Comparison of ENCODE assay signal across 7 cellular contexts in genomic region chr12:9354009-9354754, GRCh38.
DNase-seq lines count a peak whose midpoint lies in the region; ATAC-seq, FAIRE-seq and TF ChIP-seq lines count a peak whose summit lies in the region.
"Not testable (repeated sequence)": the region's sequence is repeated elsewhere in the genome, so short reads cannot be mapped to it uniquely, and the experiment has no call there.

No MANE protein-coding gene starts in this region.

- not testable (repeated sequence) for H3K79me2 ChIP-seq in hepatocyte

- H3K4me1 Mint-ChIP-seq in activated T-cell treated with anti-CD3 and anti-CD28 coated beads, Interleukin-2, amount 50 U/mL, for 4 hours (ENCODE audit: low read depth) = not testable (repeated sequence)

- not testable (repeated sequence) for TF ChIP-seq CTCF in A549 (IDR thresholded peaks at IDR 0.05); HEK293 (tag by site-specific recombination; IDR thresholded peaks at IDR 0.05); bronchial epithelial cell (IDR thresholded peaks at IDR 0.05; ENCODE audit: insufficient read depth, low read length, severe bottlenecking); hepatocyte (IDR thresholded peaks at IDR 0.05; ENCODE audit: poor library complexity)

- not testable (repeated sequence) for H3K4me1 ChIP-seq in A549; HEK293 (ENCODE audit: control insufficient read depth, insufficient read depth, low read length); hepatocyte (ENCODE audit: insufficient read depth)

- CTCF ChIA-PET in A549 (lab: Yijun Ruan, JAX) (interaction anchor here (1.2 kb wide), 1 partner anchor 23 kb away, joined by 3 read pairs; no protein-coding TSS in a partner anchor), HEK293 (lab: Yijun Ruan, JAX) (interaction anchor here (0.6 to 1.1 kb wide), 2 partner anchors 23 to 371 kb away, joined by 3 read pairs; no protein-coding TSS in a partner anchor)

- not testable (repeated sequence) for H3K27me3 ChIP-seq in bronchial epithelial cell (ENCODE audit: control insufficient read depth, insufficient read depth, low read length); hepatocyte

- not testable (repeated sequence) for TF ChIP-seq RAD21 in A549 (conservative IDR thresholded peaks at IDR 0.05 in 1 of 2, IDR thresholded peaks at IDR 0.05 in 1 of 2)

- H3K4me3 ChIP-seq in A549; HEK293 (ENCODE audit: low read depth, low read length); bronchial epithelial cell (ENCODE audit: low read depth, low read length); hepatocyte: not testable (repeated sequence)

- H3K4me3 Mint-ChIP-seq in activated T-cell treated with anti-CD3 and anti-CD28 coated beads, Interleukin-2, amount 50 U/mL, for 4 hours = not testable (repeated sequence)

- H4K20me1 ChIP-seq in hepatocyte (ENCODE audit: insufficient read depth, poor library complexity, severe bottlenecking) = not testable (repeated sequence)

- H3K36me3 ChIP-seq in HEK293 (ENCODE audit: control insufficient read depth in 2 of 2, insufficient read depth in 1 of 2, low read length in 2 of 2); bronchial epithelial cell (ENCODE audit: control insufficient read depth, insufficient read depth, low read length); hepatocyte (replicated peaks; ENCODE audit: insufficient read depth, low read depth): not testable (repeated sequence)

- H3K9me3 ChIP-seq in A549 = peaks cover 21% of the 10 kb centered on the region
- H3K9me3 ChIP-seq in HEK293 (ENCODE audit: control insufficient read depth, insufficient read depth, low read depth, low read length); hepatocyte (ENCODE audit: low read depth): not testable (repeated sequence)

- H3K27me3 Mint-ChIP-seq in activated T-cell treated with anti-CD3 and anti-CD28 coated beads, Interleukin-2, amount 50 U/mL, for 4 hours (ENCODE audit: low read depth) = not testable (repeated sequence)

- not testable (repeated sequence) for H3K27ac ChIP-seq in A549; HEK293 (ENCODE audit: extremely low read depth, low read depth, low read length)
- peak overlapping the region; percentile 95 for H3K27ac ChIP-seq in hepatocyte

- 29% methylated on average over 4 of the region's 4 CpGs for WGBS in A549 (ENCODE audit: missing lambda C conversion rate)
- 60% methylated on average over 4 of the region's 4 CpGs for WGBS in hepatocyte (ENCODE audit: low lambda C conversion rate, missing lambda C conversion rate)

- H3K36me3 Mint-ChIP-seq in activated T-cell treated with anti-CD3 and anti-CD28 coated beads, Interleukin-2, amount 50 U/mL, for 4 hours (ENCODE audit: insufficient read depth) = not testable (repeated sequence)

- peaks cover 13% of the 10 kb centered on the region for H3K9me3 Mint-ChIP-seq in activated T-cell treated with anti-CD3 and anti-CD28 coated beads, Interleukin-2, amount 50 U/mL, for 4 hours

- not testable (repeated sequence) for ATAC-seq in A549
- ATAC-seq in activated T-cell treated with anti-CD3 and anti-CD28 coated beads, Interleukin-2, amount 50 U/mL, for 4 hours = peak; percentile 86

- not testable (repeated sequence) for H3K4me2 ChIP-seq in A549, hepatocyte

- TF ChIP-seq EP300 in A549 (IDR thresholded peaks at IDR 0.05) = not testable (repeated sequence)

- FAIRE-seq in A549 (lab: Jason Lieb, UNC); bronchial epithelial cell (lab: Jason Lieb, UNC): not testable (repeated sequence)

- not testable (repeated sequence) for DNase-seq in A549 (ENCODE audit: low read depth in 1 of 2, low spot score in 1 of 2); activated T-cell treated with anti-CD3 and anti-CD28 coated beads, Interleukin-2, amount 50 U/mL, for 4 hours
- DNase-seq in SW480 (ENCODE audit: low spot score) (peak; percentile 63), bronchial epithelial cell (ENCODE audit: low read depth) (peak; percentile 49), hepatocyte (ENCODE audit: low spot score) (peak; percentile 66)
- peak; percentile 37 for DNase-seq in stimulated activated CD4-positive, alpha-beta T cell treated with anti-CD3 and anti-CD28 coated beads, Interleukin-15, amount 100 ng/mL, for 24 hours

- not testable (repeated sequence) for H2AFZ ChIP-seq in hepatocyte

- H3K9me2 ChIP-seq in hepatocyte (replicated peaks; ENCODE audit: insufficient read depth) = not testable (repeated sequence)

- POLR2A ChIA-PET in A549 (lab: Yijun Ruan, JAX) = not testable (repeated sequence)
- POLR2A ChIA-PET in HEK293 (lab: Yijun Ruan, JAX) = interaction anchor here (0.7 kb wide), 1 partner anchor 27 kb away, joined by 3 read pairs; no protein-coding TSS in a partner anchor

- not testable (repeated sequence) for TF ChIP-seq POLR2A in A549 (IDR thresholded peaks at IDR 0.05; ENCODE audit: low read length)

TF ChIP-seq in A549, 52 proteins besides CTCF, POLR2A, EP300 and RAD21:
- TF ChIP-seq FOSL2 (IDR thresholded peaks at IDR 0.05) = not testable (repeated sequence)
- TF ChIP-seq FOSL2 (CRISPR knock-in tag; IDR thresholded peaks at IDR 0.05) = peak; percentile 64

TF ChIP-seq in HEK293, 187 proteins besides CTCF, POLR2A, EP300 and RAD21:
- TF ChIP-seq KLF8 (tag by site-specific recombination; IDR thresholded peaks at IDR 0.05) (peak; percentile 73; the same call in 1 of the 2 replicates), ZNF555 (tag by site-specific recombination; conservative IDR thresholded peaks at IDR 0.05) (0 out of 2 replicates have a peak, but pooled peaks have one; percentile 11), SP3 (tag by site-specific recombination; IDR thresholded peaks at IDR 0.05) (peak; percentile 50), ZNF561 (tag by site-specific recombination; IDR thresholded peaks at IDR 0.05; ENCODE audit: borderline replicate concordance) (0 out of 2 replicates have a peak, but pooled peaks have one; percentile 25), ZNF26 (tag by site-specific recombination; IDR thresholded peaks at IDR 0.05) (peak; percentile 25; the same call in 1 of the 2 replicates), TRIM28 (IDR thresholded peaks at IDR 0.05; ENCODE audit: borderline replicate concordance, low read length) (peak; percentile 57; the same call in 1 of the 2 replicates), ZBTB21 (tag by site-specific recombination; IDR thresholded peaks at IDR 0.05) (peak; percentile 34; the same call in 1 of the 2 replicates), ZNF366 (tag by site-specific recombination; conservative IDR thresholded peaks at IDR 0.05) (peak; percentile 47), ZNF398 (tag by site-specific recombination; IDR thresholded peaks at IDR 0.05) (peak; percentile 55; the same call in 1 of the 2 replicates), ZNF184 (tag by site-specific recombination; IDR thresholded peaks at IDR 0.05) (0 out of 2 replicates have a peak, but pooled peaks have one; percentile 32), ZNF629 (tag by site-specific recombination; IDR thresholded peaks at IDR 0.05) (peak; percentile 30; the same call in 1 of the 2 replicates), SETDB1 (IDR thresholded peaks at IDR 0.05; ENCODE audit: insufficient read length, low read length) (peak; percentile 95), SP7 (tag by site-specific recombination; IDR thresholded peaks at IDR 0.05) (0 out of 2 replicates have a peak, but pooled peaks have one; percentile 31), ZNF24 (tag by site-specific recombination; IDR thresholded peaks at IDR 0.05) (peak; percentile 59; the same call in 1 of the 2 replicates), RBAK (tag by site-specific recombination; IDR thresholded peaks at IDR 0.05) (0 out of 2 replicates have a peak, but pooled peaks have one; percentile 35)
- TF ChIP-seq, protein P1, sequence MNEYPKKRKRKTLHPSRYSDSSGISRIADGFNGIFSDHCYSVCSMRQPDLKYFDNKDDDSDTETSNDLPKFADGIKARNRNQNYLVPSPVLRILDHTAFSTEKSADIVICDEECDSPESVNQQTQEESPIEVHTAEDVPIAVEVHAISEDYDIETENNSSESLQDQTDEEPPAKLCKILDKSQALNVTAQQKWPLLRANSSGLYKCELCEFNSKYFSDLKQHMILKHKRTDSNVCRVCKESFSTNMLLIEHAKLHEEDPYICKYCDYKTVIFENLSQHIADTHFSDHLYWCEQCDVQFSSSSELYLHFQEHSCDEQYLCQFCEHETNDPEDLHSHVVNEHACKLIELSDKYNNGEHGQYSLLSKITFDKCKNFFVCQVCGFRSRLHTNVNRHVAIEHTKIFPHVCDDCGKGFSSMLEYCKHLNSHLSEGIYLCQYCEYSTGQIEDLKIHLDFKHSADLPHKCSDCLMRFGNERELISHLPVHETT (tag by site-specific recombination; IDR thresholded peaks at IDR 0.05) = peak; percentile 85
